In the genomic region with DNA sequence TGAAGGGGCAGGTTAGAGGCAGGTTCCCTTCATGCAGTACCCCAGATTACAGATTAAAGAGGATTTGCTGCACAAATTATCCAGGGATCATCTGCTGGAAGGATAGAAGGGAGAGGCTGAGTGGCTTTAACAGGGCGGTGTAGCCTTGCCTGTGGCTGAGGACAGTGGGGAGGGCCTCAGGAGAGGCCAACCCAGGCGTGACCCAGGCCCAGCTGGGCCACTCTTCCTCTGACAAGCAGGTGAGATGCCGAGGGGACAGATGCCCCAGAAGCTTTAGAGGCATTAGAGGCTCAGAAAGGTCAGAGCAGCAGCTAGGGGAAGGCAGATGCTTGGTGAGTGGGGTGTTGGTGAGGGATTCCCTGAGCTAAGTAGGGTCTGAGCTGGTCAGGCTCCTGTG, we compare ENCODE assay signal across 1 cellular context.
TF ChIP-seq lines count a peak whose summit lies in the region.

No MANE protein-coding gene starts in this region.

TF ChIP-seq in SK-N-SH, 30 proteins besides CTCF, POLR2A, EP300 and RAD21 (continued from another document):
- TF ChIP-seq, protein P1, sequence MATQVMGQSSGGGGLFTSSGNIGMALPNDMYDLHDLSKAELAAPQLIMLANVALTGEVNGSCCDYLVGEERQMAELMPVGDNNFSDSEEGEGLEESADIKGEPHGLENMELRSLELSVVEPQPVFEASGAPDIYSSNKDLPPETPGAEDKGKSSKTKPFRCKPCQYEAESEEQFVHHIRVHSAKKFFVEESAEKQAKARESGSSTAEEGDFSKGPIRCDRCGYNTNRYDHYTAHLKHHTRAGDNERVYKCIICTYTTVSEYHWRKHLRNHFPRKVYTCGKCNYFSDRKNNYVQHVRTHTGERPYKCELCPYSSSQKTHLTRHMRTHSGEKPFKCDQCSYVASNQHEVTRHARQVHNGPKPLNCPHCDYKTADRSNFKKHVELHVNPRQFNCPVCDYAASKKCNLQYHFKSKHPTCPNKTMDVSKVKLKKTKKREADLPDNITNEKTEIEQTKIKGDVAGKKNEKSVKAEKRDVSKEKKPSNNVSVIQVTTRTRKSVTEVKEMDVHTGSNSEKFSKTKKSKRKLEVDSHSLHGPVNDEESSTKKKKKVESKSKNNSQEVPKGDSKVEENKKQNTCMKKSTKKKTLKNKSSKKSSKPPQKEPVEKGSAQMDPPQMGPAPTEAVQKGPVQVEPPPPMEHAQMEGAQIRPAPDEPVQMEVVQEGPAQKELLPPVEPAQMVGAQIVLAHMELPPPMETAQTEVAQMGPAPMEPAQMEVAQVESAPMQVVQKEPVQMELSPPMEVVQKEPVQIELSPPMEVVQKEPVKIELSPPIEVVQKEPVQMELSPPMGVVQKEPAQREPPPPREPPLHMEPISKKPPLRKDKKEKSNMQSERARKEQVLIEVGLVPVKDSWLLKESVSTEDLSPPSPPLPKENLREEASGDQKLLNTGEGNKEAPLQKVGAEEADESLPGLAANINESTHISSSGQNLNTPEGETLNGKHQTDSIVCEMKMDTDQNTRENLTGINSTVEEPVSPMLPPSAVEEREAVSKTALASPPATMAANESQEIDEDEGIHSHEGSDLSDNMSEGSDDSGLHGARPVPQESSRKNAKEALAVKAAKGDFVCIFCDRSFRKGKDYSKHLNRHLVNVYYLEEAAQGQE (IDR thresholded peaks at IDR 0.05; ENCODE audit: low read depth, low read length), result no peak
- TF ChIP-seq SIN3A (IDR thresholded peaks at IDR 0.05; ENCODE audit: borderline replicate concordance, low read depth, low read length) (no peak), GABPA (IDR thresholded peaks at IDR 0.05; ENCODE audit: low read depth) (no peak), TEAD4 (IDR thresholded peaks at IDR 0.05; ENCODE audit: borderline replicate concordance, insufficient read depth) (no peak), GATA2 (CRISPR knock-in tag; IDR thresholded peaks at IDR 0.05) (no peak)
